In genomic region chr10:52956861-52957260, GRCh38 we compare ENCODE assay signal across 1 cellular context.
TF ChIP-seq lines count a peak whose summit lies in the region.

No MANE protein-coding gene starts in this region.

TF ChIP-seq in GM23338, 12 proteins besides CTCF, POLR2A, EP300 and RAD21 (continued from another document):
- TF ChIP-seq ZNF462 (CRISPR knock-in tag; IDR thresholded peaks at IDR 0.05) (no peak), POLR2AphosphoS5 (IDR thresholded peaks at IDR 0.05; ENCODE audit: low read depth) (no peak), JUNB (IDR thresholded peaks at IDR 0.05; ENCODE audit: unreplicated experiment) (no peak), EZH2 (IDR thresholded peaks at IDR 0.05; ENCODE audit: low read depth, unreplicated experiment) (no peak), ZNF331 (CRISPR knock-in tag; IDR thresholded peaks at IDR 0.05; ENCODE audit: low read depth) (no peak), ZNF114 (CRISPR knock-in tag; IDR thresholded peaks at IDR 0.05) (no peak)
